In genomic region chr21:42434884-42435283, GRCh38 we compare ENCODE assay signal across 22 cellular contexts. TPM values are rescaled to one million over a fixed set of nuclear protein-coding genes. Genes with fewer than 3 reads are reported as not detected.
DNase-seq lines count a peak whose midpoint lies in the region; ATAC-seq and TF ChIP-seq lines count a peak whose summit lies in the region.
"Had no signal": no experiment of that assay in that cellular context is flagged by ENCODE, and none has a peak within 500 bp of the region (broad histone marks: within the 10 kb centered on the region; RNA-seq: fewer than 3 reads in every experiment).

No MANE protein-coding gene starts in this region.

- peaks cover 81% of the 10 kb centered on the region for H3K36me3 ChIP-seq in CD8-positive, alpha-beta memory T cell (ENCODE audit: insufficient read depth, low read length)
- H3K36me3 ChIP-seq in naive thymus-derived CD4-positive, alpha-beta T cell (ENCODE audit: control insufficient read depth in 2 of 3, insufficient read depth in 3 of 3, low read length in 3 of 3), result peaks cover 52 to 95% (median 61%) of the 10 kb centered on the region in 3 experiments
- no peaks in the 10 kb centered on the region for H3K36me3 ChIP-seq in A673 (ENCODE audit: insufficient read depth, low read length, poor library complexity, severe bottlenecking)
- H3K36me3 ChIP-seq: BLaER1 treated with 17β-estradiol and CSF1 and Interleukin-3, amounts not matched to agents 10 nM and 100 nM; HAP-1; MG63; Peyer's patch had no signal

- TF ChIP-seq CTCF in A673 (conservative IDR thresholded peaks at IDR 0.05; ENCODE audit: low read depth, low read length), result no peak

- H3K9me3 ChIP-seq in CD8-positive, alpha-beta memory T cell (ENCODE audit: low read length), result no peaks in the 10 kb centered on the region
- H3K9me3 ChIP-seq in naive thymus-derived CD4-positive, alpha-beta T cell (ENCODE audit: control insufficient read depth in 2 of 3, low read length in 3 of 3), result no peaks in the 10 kb centered on the region
- peaks cover 12% of the 10 kb centered on the region for H3K9me3 ChIP-seq in A673 (ENCODE audit: low read depth, low read length, poor library complexity, severe bottlenecking)
- H3K9me3 ChIP-seq: HAP-1, MG63 had no signal

- CTCF ChIA-PET in CD8-positive, alpha-beta memory T cell (lab: Charles Lee), result interaction anchor here (1.0 to 1.2 kb wide), 2 partner anchors 25 to 30 kb away, joined by 3 read pairs; no protein-coding TSS in a partner anchor
- CTCF ChIA-PET in naive thymus-derived CD4-positive, alpha-beta T cell (lab: Charles Lee), result interaction anchor here (0.6 to 1.1 kb wide), 2 partner anchors 14 to 30 kb away, joined by 3 read pairs; no protein-coding TSS in a partner anchor
- CTCF ChIA-PET in A673 (lab: Charles Lee), result no interaction called here

- H3K27ac Mint-ChIP-seq in activated T-cell treated with anti-CD3 and anti-CD28 coated beads, Interleukin-2, amount 50 U/mL, for 72 hours, result peak overlapping the region; percentile 78
- H3K27ac Mint-ChIP-seq in CD8-positive, alpha-beta memory T cell, result peak overlapping the region; percentile 6 to 89 (median 25)
- peak overlapping the region; percentile 44 for H3K27ac Mint-ChIP-seq in activated T-helper 17 cell treated with anti-CD3 and anti-CD28 coated beads, Interleukin-2, amount 50 U/mL, for 72 hours
- H3K27ac Mint-ChIP-seq in naive thymus-derived CD4-positive, alpha-beta T cell, result peak overlapping the region; percentile 20 to 97 (median 90)
- H3K27ac Mint-ChIP-seq: IgD-negative memory B cell had no signal

- no peak overlapping the region for H3K27ac ChIP-seq in CD8-positive, alpha-beta memory T cell (ENCODE audit: low read depth, low read length)
- H3K27ac ChIP-seq in naive thymus-derived CD4-positive, alpha-beta T cell (ENCODE audit: low read depth, low read length), result no peak overlapping the region
- no peak overlapping the region for H3K27ac ChIP-seq in A673 (ENCODE audit: low read depth, low read length, poor library complexity, severe bottlenecking)
- H3K27ac ChIP-seq: BLaER1 treated with 17β-estradiol and CSF1 and Interleukin-3, amounts not matched to agents 10 nM and 100 nM had no signal

- intact Hi-C loops in naive thymus-derived CD4-positive, alpha-beta T cell (cut with micrococcal nuclease), result loop anchor here in 1 of 2 donors (10.0 kb wide), 1 partner anchor 90 kb away; no protein-coding TSS in a partner anchor
- intact Hi-C loops in A673 (cut with micrococcal nuclease; ENCODE audit: unreplicated experiment), result no loop called here

- H3K27me3 ChIP-seq in CD8-positive, alpha-beta memory T cell (ENCODE audit: insufficient read depth, low read length, poor library complexity, severe bottlenecking), result no peaks in the 10 kb centered on the region
- H3K27me3 ChIP-seq in naive thymus-derived CD4-positive, alpha-beta T cell (ENCODE audit: control insufficient read depth in 2 of 2, insufficient read depth in 2 of 2, low read length in 2 of 2), result no peaks in the 10 kb centered on the region
- peaks cover 43% of the 10 kb centered on the region for H3K27me3 ChIP-seq in A673 (replicated peaks; ENCODE audit: insufficient read depth, low read depth, low read length, poor library complexity)
- H3K27me3 ChIP-seq: BLaER1 treated with 17β-estradiol and CSF1 and Interleukin-3, amounts not matched to agents 10 nM and 100 nM; Peyer's patch had no signal

- peaks cover 6 to 11% of the 10 kb centered on the region in 2 donors for H3K9me3 Mint-ChIP-seq in activated T-cell treated with anti-CD3 and anti-CD28 coated beads, Interleukin-2, amount 50 U/mL, for 72 hours
- H3K9me3 Mint-ChIP-seq in CD8-positive, alpha-beta memory T cell, result no peaks in the 10 kb centered on the region
- peaks cover 3% of the 10 kb centered on the region for H3K9me3 Mint-ChIP-seq in activated T-helper 17 cell treated with anti-CD3 and anti-CD28 coated beads, Interleukin-2, amount 50 U/mL, for 72 hours
- peaks cover 0 to 7% (median 0%) of the 10 kb centered on the region in 11 donors for H3K9me3 Mint-ChIP-seq in naive thymus-derived CD4-positive, alpha-beta T cell

- POLR2A ChIA-PET in CD8-positive, alpha-beta memory T cell (lab: Charles Lee), result no interaction called here
- POLR2A ChIA-PET in naive thymus-derived CD4-positive, alpha-beta T cell (lab: Charles Lee), result interaction anchor here (0.6 to 3.3 kb wide), 3 partner anchors 10 to 31 kb away, joined by 3 to 14 read pairs (median 4); partner anchors contain the start of gene UBASH3A
- POLR2A ChIA-PET in A673 (lab: Charles Lee; ENCODE audit: low non-redundant PET), result no interaction called here

- H3K4me1 Mint-ChIP-seq in activated T-cell treated with anti-CD3 and anti-CD28 coated beads, Interleukin-2, amount 50 U/mL, for 72 hours (ENCODE audit: low read depth), result peaks cover 55% of the 10 kb centered on the region
- H3K4me1 Mint-ChIP-seq in CD8-positive, alpha-beta memory T cell, result peaks cover 32 to 61% (median 50%) of the 10 kb centered on the region in 3 donors
- peaks cover 37% of the 10 kb centered on the region for H3K4me1 Mint-ChIP-seq in activated T-helper 17 cell treated with anti-CD3 and anti-CD28 coated beads, Interleukin-2, amount 50 U/mL, for 72 hours
- H3K4me1 Mint-ChIP-seq in naive thymus-derived CD4-positive, alpha-beta T cell, result peaks cover 35 to 67% (median 59%) of the 10 kb centered on the region in 7 donors

- no peak overlapping the region for H3K4me3 ChIP-seq in CD8-positive, alpha-beta memory T cell (ENCODE audit: low read length)
- no peak overlapping the region for H3K4me3 ChIP-seq in naive thymus-derived CD4-positive, alpha-beta T cell (ENCODE audit: low read length)
- no peak overlapping the region for H3K4me3 ChIP-seq in A673 (ENCODE audit: low read depth, low read length, poor library complexity, severe bottlenecking)
- H3K4me3 ChIP-seq: BLaER1 treated with 17β-estradiol and CSF1 and Interleukin-3, amounts not matched to agents 10 nM and 100 nM; HAP-1; MG63; Peyer's patch had no signal

- no peak overlapping the region for H3K4me3 Mint-ChIP-seq in activated T-cell treated with anti-CD3 and anti-CD28 coated beads, Interleukin-2, amount 50 U/mL, for 72 hours
- peak overlapping the region in 1 of 7 donors; percentile 40 for H3K4me3 Mint-ChIP-seq in CD8-positive, alpha-beta memory T cell
- H3K4me3 Mint-ChIP-seq in activated T-helper 17 cell treated with anti-CD3 and anti-CD28 coated beads, Interleukin-2, amount 50 U/mL, for 72 hours, result no peak overlapping the region
- H3K4me3 Mint-ChIP-seq in naive thymus-derived CD4-positive, alpha-beta T cell, result peak overlapping the region in 5 of 10 donors; percentile 11 to 72 (median 20)
- H3K4me3 Mint-ChIP-seq: IgD-negative memory B cell had no signal

- peaks cover 20% of the 10 kb centered on the region for H3K4me1 ChIP-seq in CD8-positive, alpha-beta memory T cell (ENCODE audit: insufficient read depth, low read length)
- peaks cover 8 to 21% of the 10 kb centered on the region in 2 donors for H3K4me1 ChIP-seq in naive thymus-derived CD4-positive, alpha-beta T cell (ENCODE audit: control insufficient read depth in 2 of 2, insufficient read depth in 2 of 2, low read length in 2 of 2)
- H3K4me1 ChIP-seq in A673 (ENCODE audit: insufficient read depth, low read length, poor library complexity, severe bottlenecking), result no peaks in the 10 kb centered on the region
- H3K4me1 ChIP-seq: HAP-1 had no signal

- H3K27me3 Mint-ChIP-seq in activated T-cell treated with anti-CD3 and anti-CD28 coated beads, Interleukin-2, amount 50 U/mL, for 72 hours (ENCODE audit: low read depth), result no peaks in the 10 kb centered on the region
- no peaks in the 10 kb centered on the region for H3K27me3 Mint-ChIP-seq in CD8-positive, alpha-beta memory T cell
- H3K27me3 Mint-ChIP-seq in activated T-helper 17 cell treated with anti-CD3 and anti-CD28 coated beads, Interleukin-2, amount 50 U/mL, for 72 hours, result no peaks in the 10 kb centered on the region
- H3K27me3 Mint-ChIP-seq in naive thymus-derived CD4-positive, alpha-beta T cell, result no peaks in the 10 kb centered on the region

- no TSS peak for BruUV-seq in A673 (replicated peaks; lab: Mats Ljungman, UMichigan)

- H3K36me3 Mint-ChIP-seq in activated T-cell treated with anti-CD3 and anti-CD28 coated beads, Interleukin-2, amount 50 U/mL, for 72 hours (ENCODE audit: insufficient read depth in 2 of 2), result peaks cover 48 to 76% of the 10 kb centered on the region in 2 donors
- peaks cover 45 to 99% (median 54%) of the 10 kb centered on the region in 3 donors for H3K36me3 Mint-ChIP-seq in CD8-positive, alpha-beta memory T cell
- peaks cover 91% of the 10 kb centered on the region for H3K36me3 Mint-ChIP-seq in activated T-helper 17 cell treated with anti-CD3 and anti-CD28 coated beads, Interleukin-2, amount 50 U/mL, for 72 hours (ENCODE audit: low read depth)
- H3K36me3 Mint-ChIP-seq in naive thymus-derived CD4-positive, alpha-beta T cell, result peaks cover 32 to 84% (median 66%) of the 10 kb centered on the region in 5 donors

- no peak for DNase-seq in activated T-cell treated with anti-CD3 and anti-CD28 coated beads, Interleukin-2, amount 50 U/mL, for 72 hours
- DNase-seq in activated T-cell treated with anti-CD3 and anti-CD28 coated beads for 4 hours (no peak), A673 (ENCODE audit: low spot score) (no peak)
- DNase-seq in CD8-positive, alpha-beta memory T cell, result no peak
- DNase-seq in naive thymus-derived CD4-positive, alpha-beta T cell, result no peak
- no peak for DNase-seq in stimulated activated CD4-positive, alpha-beta T cell treated with anti-CD3 and anti-CD28 coated beads, Interleukin-4, amount 100 ng/mL, for 24 hours
- DNase-seq: COR-L47, DMS 273 treated with DMSO at 0.1 percent for 48 hours, Kasumi-1, MG63, NCI-H1092, NCI-H1436 treated with DMSO at 0.1 percent for 48 hours, NCI-H2081, NCI-H2171 treated with DMSO at 0.1 percent for 48 hours, Peyer's patch had no signal

- no peak for ATAC-seq in activated T-cell treated with anti-CD3 and anti-CD28 coated beads, Interleukin-2, amount 50 U/mL, for 72 hours (replicated peaks in 1 of 2)
- ATAC-seq in activated T-helper 17 cell treated with anti-CD3 and anti-CD28 coated beads, Interleukin-2, amount 50 U/mL, for 72 hours (replicated peaks), result no peak
- no peak for ATAC-seq in naive thymus-derived CD4-positive, alpha-beta T cell
- ATAC-seq in HG03571 (IDR thresholded peaks at IDR 0.05; ENCODE audit: unreplicated experiment), result no peak

RNA-seq across cellular contexts. Expression of gene UBASH3A, which starts 31.2 kb away (rescaled TPM):
- total RNA-seq in activated T-cell treated with anti-CD3 and anti-CD28 coated beads, Interleukin-2, amount 50 U/mL, for 72 hours, result 10 to 100 TPM; 54.5 to 57.4 TPM
- 10 to 100 TPM; 36.4 to 38.7 TPM for total RNA-seq in CD8-positive, alpha-beta memory T cell
- 55.1 TPM for polyA plus RNA-seq in CD8-positive, alpha-beta memory T cell
- 10 to 100 TPM; 28.3 to 42.1 TPM for total RNA-seq in activated T-helper 17 cell treated with anti-CD3 and anti-CD28 coated beads, Interleukin-2, amount 50 U/mL, for 72 hours
- 100 to 1,000 TPM in 1 of 5 experiments, 10 to 100 TPM in 4; 41.9 to 101 (median 91.7) TPM for total RNA-seq in naive thymus-derived CD4-positive, alpha-beta T cell
- polyA plus RNA-seq in naive thymus-derived CD4-positive, alpha-beta T cell, result 10 to 100 TPM; 57.1 to 99.3 TPM
- total RNA-seq in A673 (2021), result not detected in 2 replicates
- total RNA-seq: NCI-H460, SK-MEL-5 had no signal

RNA-seq across cellular contexts. Expression of gene TMPRSS3, which starts 39.0 kb away (rescaled TPM):
- total RNA-seq in activated T-cell treated with anti-CD3 and anti-CD28 coated beads, Interleukin-2, amount 50 U/mL, for 72 hours, result 10 to 100 TPM; 57.1 to 91.9 TPM
- total RNA-seq in CD8-positive, alpha-beta memory T cell, result 10 to 100 TPM; 19.6 to 20.4 TPM
- polyA plus RNA-seq in CD8-positive, alpha-beta memory T cell, result 2.0 TPM
- 100 to 1,000 TPM in 1 of 2 donors, 10 to 100 TPM in 1; 24.0 to 163 TPM for total RNA-seq in activated T-helper 17 cell treated with anti-CD3 and anti-CD28 coated beads, Interleukin-2, amount 50 U/mL, for 72 hours
- total RNA-seq in naive thymus-derived CD4-positive, alpha-beta T cell, result 1 to 10 TPM in 4 of 5 experiments, under 1 TPM in 1; 0.88 to 7.6 (median 1.5) TPM
- polyA plus RNA-seq in naive thymus-derived CD4-positive, alpha-beta T cell, result 1 to 10 TPM in 1 of 2 donors, under 1 TPM in 1; 0.11 to 2.9 TPM
- not detected in 2 replicates for total RNA-seq in A673 (2021)
- polyA plus RNA-seq: IgD-negative memory B cell had no signal

Comparison
In these comparisons a context has a peak if more than half of its experiments do, and no peak if none do; other contexts are left out.
1. H3K27ac Mint-ChIP-seq: peak in every context shown above with its lines; median percentile 90 in naive thymus-derived CD4-positive, alpha-beta T cell; 78 in activated T-cell treated with anti-CD3 and anti-CD28 coated beads, Interleukin-2, amount 50 U/mL, for 72 hours; 44 in activated T-helper 17 cell treated with anti-CD3 and anti-CD28 coated beads, Interleukin-2, amount 50 U/mL, for 72 hours; 25 in CD8-positive, alpha-beta memory T cell.
2. RNA of gene UBASH3A, which starts 31.2 kb away (total RNA-seq): 41.9 to 101 TPM in naive thymus-derived CD4-positive, alpha-beta T cell, 54.5 to 57.4 TPM in activated T-cell treated with anti-CD3 and anti-CD28 coated beads, Interleukin-2, amount 50 U/mL, for 72 hours, 28.3 to 42.1 TPM in activated T-helper 17 cell treated with anti-CD3 and anti-CD28 coated beads, Interleukin-2, amount 50 U/mL, for 72 hours and 36.4 to 38.7 TPM in CD8-positive, alpha-beta memory T cell; not detected in A673; every median in the first group is over 10 times any median in the second.